8 cellular contexts compared by ENCODE assay signal in the genomic region with DNA sequence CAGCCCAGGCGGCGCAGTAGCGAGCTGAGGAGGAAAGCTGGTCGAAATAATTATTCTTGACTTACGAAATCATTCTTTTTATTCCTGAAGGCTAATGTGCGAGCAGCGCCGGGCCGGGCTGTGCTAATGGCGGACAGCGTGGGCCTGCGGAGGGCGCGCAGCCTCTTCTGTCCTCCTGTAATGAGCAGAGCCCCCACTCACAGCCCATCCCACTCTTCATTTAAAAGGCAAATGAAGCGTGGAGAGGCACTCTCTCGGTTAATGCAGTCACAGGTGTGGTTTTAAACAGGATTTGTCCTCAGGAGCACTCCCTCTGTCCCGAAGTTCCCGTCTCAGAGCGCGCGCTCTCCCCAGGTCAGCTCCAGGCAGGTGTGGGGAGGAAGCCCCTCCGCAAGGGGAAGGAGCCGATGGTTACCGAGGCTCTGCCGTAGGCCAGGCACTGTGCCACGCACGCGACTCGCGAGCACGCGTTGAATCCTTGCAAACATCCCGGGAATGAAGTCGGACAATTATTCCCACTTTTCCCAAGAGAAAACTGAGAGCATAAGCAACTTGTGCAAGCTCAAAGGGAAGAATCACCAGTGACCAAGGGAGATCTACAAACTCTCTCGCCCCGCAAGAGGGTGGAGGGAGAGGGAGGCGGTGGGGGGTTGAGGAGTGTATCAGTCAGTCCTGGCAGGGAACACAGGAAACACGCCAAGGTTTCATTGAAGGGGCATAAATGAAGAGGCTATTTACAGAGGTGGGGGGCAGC. TPM values are rescaled to one million over a fixed set of nuclear protein-coding genes. Genes with fewer than 3 reads are reported as not detected.
DNase-seq lines count a peak whose midpoint lies in the region; ATAC-seq and TF ChIP-seq lines count a peak whose summit lies in the region.

No MANE protein-coding gene starts in this region.

- peak overlapping the region; percentile 75 for H3K4me3 ChIP-seq in HUES6 (ENCODE audit: low read depth, low read length)

- CTCF ChIA-PET in CD4-positive, alpha-beta T cell (lab: Charles Lee) = interaction anchor here (1.3 kb wide), 1 partner anchor 398 kb away, joined by 3 read pairs; no protein-coding TSS in a partner anchor

- H3K4me1 Mint-ChIP-seq in CD4-positive, alpha-beta T cell (ENCODE audit: low read depth) = peaks cover 17% of the 10 kb centered on the region
- H3K4me1 Mint-ChIP-seq in activated T-cell treated with anti-CD3 and anti-CD28 coated beads, Interleukin-2, amount 50 U/mL, for 72 hours (ENCODE audit: low read depth) = peaks cover 17% of the 10 kb centered on the region
- H3K4me1 Mint-ChIP-seq in glutamatergic neuron (ENCODE audit: low read depth, unreplicated experiment) = peaks cover 43% of the 10 kb centered on the region
- H3K4me1 Mint-ChIP-seq in osteocyte (ENCODE audit: unreplicated experiment) = peaks cover 25% of the 10 kb centered on the region

- peak; percentile 54 for ATAC-seq in CD4-positive, alpha-beta T cell (ENCODE audit: poor library complexity)
- peak; percentile 68 to 75 for ATAC-seq in activated T-cell treated with anti-CD3 and anti-CD28 coated beads, Interleukin-2, amount 50 U/mL, for 72 hours (replicated peaks in 1 of 2)
- ATAC-seq in HG03342 (IDR thresholded peaks at IDR 0.05; ENCODE audit: unreplicated experiment) = no peak
- ATAC-seq in GM18868 (IDR thresholded peaks at IDR 0.05; ENCODE audit: unreplicated experiment) = no peak

- H3K4me1 ChIP-seq in HUES6 (ENCODE audit: control insufficient read depth, insufficient read depth, low read length) = peaks cover 50% of the 10 kb centered on the region

- POLR2A ChIA-PET in CD4-positive, alpha-beta T cell (lab: Charles Lee) = no interaction called here

- H3K27ac ChIP-seq in CD4-positive, alpha-beta T cell (ENCODE audit: low read depth, low read length) = no peak overlapping the region
- no peak overlapping the region for H3K27ac ChIP-seq in HUES6 (ENCODE audit: low read depth, low read length)

- H3K9ac ChIP-seq in HUES6 (ENCODE audit: low read length) = peak overlapping the region; percentile 68

- peaks cover 41% of the 10 kb centered on the region for H3K27me3 Mint-ChIP-seq in CD4-positive, alpha-beta T cell
- peaks cover 33% of the 10 kb centered on the region for H3K27me3 Mint-ChIP-seq in activated T-cell treated with anti-CD3 and anti-CD28 coated beads, Interleukin-2, amount 50 U/mL, for 72 hours (ENCODE audit: low read depth)
- H3K27me3 Mint-ChIP-seq in glutamatergic neuron (ENCODE audit: unreplicated experiment) (peaks cover 9% of the 10 kb centered on the region), osteocyte (ENCODE audit: unreplicated experiment) (peaks cover 6% of the 10 kb centered on the region)

- peak in 1 of 10 experiments; percentile 11 for DNase-seq in CD4-positive, alpha-beta T cell
- peak; percentile 18 to 26 for DNase-seq in activated T-cell treated with anti-CD3 and anti-CD28 coated beads, Interleukin-2, amount 50 U/mL, for 72 hours
- DNase-seq in glutamatergic neuron = peak; percentile 47
- DNase-seq in osteocyte (ENCODE audit: extremely low spot score, unreplicated experiment) = no peak
- DNase-seq in NAMALWA (ENCODE audit: low spot score) = no peak

- no peak for TF ChIP-seq CTCF in CD4-positive, alpha-beta T cell (IDR thresholded peaks at IDR 0.05)
- TF ChIP-seq CTCF in glutamatergic neuron (IDR thresholded peaks at IDR 0.05; ENCODE audit: partially characterized antibody, unreplicated experiment) (no peak), osteocyte (IDR thresholded peaks at IDR 0.05) (no peak)

- H3K36me3 ChIP-seq in HUES6 (ENCODE audit: control insufficient read depth, insufficient read depth, low read length) = no peaks in the 10 kb centered on the region

- H3K36me3 Mint-ChIP-seq in CD4-positive, alpha-beta T cell (ENCODE audit: low read depth) = no peaks in the 10 kb centered on the region
- peaks cover 0 to 1% of the 10 kb centered on the region in 2 donors for H3K36me3 Mint-ChIP-seq in activated T-cell treated with anti-CD3 and anti-CD28 coated beads, Interleukin-2, amount 50 U/mL, for 72 hours (ENCODE audit: insufficient read depth in 2 of 2)
- H3K36me3 Mint-ChIP-seq in glutamatergic neuron (ENCODE audit: unreplicated experiment) (no peaks in the 10 kb centered on the region), osteocyte (ENCODE audit: unreplicated experiment) (no peaks in the 10 kb centered on the region)

- no peaks in the 10 kb centered on the region for H3K9me3 ChIP-seq in CD4-positive, alpha-beta T cell (ENCODE audit: control insufficient read depth, low read length)
- no peaks in the 10 kb centered on the region for H3K9me3 ChIP-seq in HUES6 (ENCODE audit: control insufficient read depth, insufficient read depth, low read depth, low read length)

- no peak overlapping the region for H3K27ac Mint-ChIP-seq in CD4-positive, alpha-beta T cell
- H3K27ac Mint-ChIP-seq in activated T-cell treated with anti-CD3 and anti-CD28 coated beads, Interleukin-2, amount 50 U/mL, for 72 hours = no peak overlapping the region
- peak overlapping the region; percentile 66 for H3K27ac Mint-ChIP-seq in glutamatergic neuron (ENCODE audit: unreplicated experiment)
- H3K27ac Mint-ChIP-seq in osteocyte (ENCODE audit: unreplicated experiment) = peak overlapping the region; percentile 67

- H3K27me3 ChIP-seq in CD4-positive, alpha-beta T cell (ENCODE audit: control insufficient read depth, insufficient read depth, low read length) = peaks cover 23% of the 10 kb centered on the region
- H3K27me3 ChIP-seq in HUES6 (ENCODE audit: control insufficient read depth, insufficient read depth, low read length) = peaks cover 17% of the 10 kb centered on the region; the same call in 1 of the 2 replicates

- intact Hi-C loops in CD4-positive, alpha-beta T cell (cut with DNase I, micrococcal nuclease) = no loop called here

- H3K9me3 Mint-ChIP-seq in CD4-positive, alpha-beta T cell = no peaks in the 10 kb centered on the region
- no peaks in the 10 kb centered on the region for H3K9me3 Mint-ChIP-seq in activated T-cell treated with anti-CD3 and anti-CD28 coated beads, Interleukin-2, amount 50 U/mL, for 72 hours
- H3K9me3 Mint-ChIP-seq in glutamatergic neuron (ENCODE audit: unreplicated experiment) (peaks cover 7% of the 10 kb centered on the region), osteocyte (ENCODE audit: unreplicated experiment) (no peaks in the 10 kb centered on the region)

- peak overlapping the region; percentile 79 for H3K4me3 Mint-ChIP-seq in CD4-positive, alpha-beta T cell
- H3K4me3 Mint-ChIP-seq in activated T-cell treated with anti-CD3 and anti-CD28 coated beads, Interleukin-2, amount 50 U/mL, for 72 hours = peak overlapping the region; percentile 84 to 85
- H3K4me3 Mint-ChIP-seq in glutamatergic neuron (ENCODE audit: unreplicated experiment) (peak overlapping the region; percentile 81), osteocyte (ENCODE audit: unreplicated experiment) (peak overlapping the region; percentile 44)

RNA-seq across cellular contexts. Expression of gene ZFAND3, which starts 35.5 kb away (rescaled TPM):
- total RNA-seq in CD4-positive, alpha-beta T cell = 10 to 100 TPM; 34.4 to 37.0 TPM
- 100 to 1,000 TPM in 1 of 2 donors, 10 to 100 TPM in 1; 93.9 to 114 TPM for total RNA-seq in activated T-cell treated with anti-CD3 and anti-CD28 coated beads, Interleukin-2, amount 50 U/mL, for 72 hours
- total RNA-seq in glutamatergic neuron (ENCODE audit: unreplicated experiment) (115 TPM), osteocyte (84.4 and 89.8 TPM in 2 replicates)

Comparison
In these comparisons a context has a peak if more than half of its experiments do, and no peak if none do; other contexts are left out.
1. ATAC-seq: peak in CD4-positive, alpha-beta T cell (single experiment) and activated T-cell treated with anti-CD3 and anti-CD28 coated beads, Interleukin-2, amount 50 U/mL, for 72 hours (2 of 2); none in HG03342 (single experiment) and GM18868 (single experiment).
2. DNase-seq: peak in activated T-cell treated with anti-CD3 and anti-CD28 coated beads, Interleukin-2, amount 50 U/mL, for 72 hours (2 of 2) and glutamatergic neuron (single experiment); none in osteocyte (single experiment) and NAMALWA (single experiment).
3. H3K27ac Mint-ChIP-seq: peak in glutamatergic neuron (single experiment) and osteocyte (single experiment); none in CD4-positive, alpha-beta T cell (single experiment) and activated T-cell treated with anti-CD3 and anti-CD28 coated beads, Interleukin-2, amount 50 U/mL, for 72 hours (single experiment).
4. Peak in every context shown above with its lines, with median percentiles within 50 percentile points of each other: H3K4me3 Mint-ChIP-seq.